ENCODE assay signal across 10 cellular contexts in genomic region chr3:49876567-49876966, GRCh38. TPM values are rescaled to one million over a fixed set of nuclear protein-coding genes. Genes with fewer than 3 reads are reported as not detected.
"Had no signal": no experiment of that assay in that cellular context is flagged by ENCODE, and none has a peak within 500 bp of the region (broad histone marks: within the 10 kb centered on the region; RNA-seq: fewer than 3 reads in every experiment).

No MANE protein-coding gene starts in this region.

- H3K27ac ChIP-seq: HL-60, KMS-11 had no signal

- DNase-seq: H9, HCEC 1CT, KBM-7 had no signal

- H3K9ac ChIP-seq: KMS-11 had no signal

- H3K4me3 ChIP-seq: GM23338 had no signal

- H2AFZ ChIP-seq: GM23338 had no signal

- ATAC-seq: GM23338 had no signal

- FAIRE-seq: H1, H54 had no signal

- H3K4me2 ChIP-seq: GM23338, KMS-11 had no signal

RNA-seq across cellular contexts. Expression of gene CAMKV, which starts 6.9 kb away (rescaled TPM):
- total RNA-seq: HT1080 had no signal
- polyA plus RNA-seq: IgD-negative memory B cell had no signal
